In genomic region chr17:39623356-39623950, GRCh38 we compare ENCODE assay signal across 8 cellular contexts. TPM values are rescaled to one million over a fixed set of nuclear protein-coding genes. Genes with fewer than 3 reads are reported as not detected.
DNase-seq lines count a peak whose midpoint lies in the region; ATAC-seq and TF ChIP-seq lines count a peak whose summit lies in the region.

No MANE protein-coding gene starts in this region.

- TF ChIP-seq POLR2A in lower leg skin (IDR thresholded peaks at IDR 0.05) = no peak

- H3K27me3 Mint-ChIP-seq in CD4-positive, alpha-beta T cell = peaks cover 40% of the 10 kb centered on the region
- H3K27me3 Mint-ChIP-seq in activated CD4-positive, alpha-beta T cell treated with anti-CD3 and anti-CD28 coated beads, Interleukin-2, amount 10 ng/mL, durations not matched to agents 7 days and 5 days = peaks cover 49% of the 10 kb centered on the region

- no peak overlapping the region for H3K27ac ChIP-seq in CD4-positive, alpha-beta T cell (ENCODE audit: low read depth, low read length)
- H3K27ac ChIP-seq in HEK293 (ENCODE audit: extremely low read depth, low read depth, low read length) = no peak overlapping the region
- no peak overlapping the region for H3K27ac ChIP-seq in colonic mucosa

- H3K9ac ChIP-seq in colonic mucosa (ENCODE audit: low read depth in 2 of 2, low read length in 2 of 2) = peak overlapping the region in 1 of 2 donors; percentile 74

- 2 to 3% methylated on average over 12 to 15 of the region's 16 CpGs for WGBS in lower leg skin, 2 donors

- no peak overlapping the region for H3K27ac Mint-ChIP-seq in CD4-positive, alpha-beta T cell
- peak overlapping the region; percentile 33 for H3K27ac Mint-ChIP-seq in activated CD4-positive, alpha-beta T cell treated with anti-CD3 and anti-CD28 coated beads, Interleukin-2, amount 10 ng/mL, durations not matched to agents 7 days and 5 days

- POLR2A ChIA-PET in CD4-positive, alpha-beta T cell (lab: Charles Lee) = interaction anchor here (0.6 to 1.8 kb wide), 6 partner anchors 8 to 357 kb away, joined by 3 to 10 read pairs (median 4); partner anchors contain the start of genes IKZF3, PSMD3 and STARD3
- POLR2A ChIA-PET in HEK293 (lab: Yijun Ruan, JAX) = interaction anchor here (0.6 kb wide), 3 partner anchors 40 to 205 kb away, joined by 3 to 9 read pairs (median 5); no protein-coding TSS in a partner anchor
- POLR2A ChIA-PET in activated CD4-positive, alpha-beta T cell treated with anti-CD3 and anti-CD28 coated beads, Interleukin-2, amount 10 ng/mL, durations not matched to agents 7 days and 5 days (lab: Charles Lee) = no interaction called here

- H3K36me3 ChIP-seq in HEK293 (ENCODE audit: control insufficient read depth in 2 of 2, insufficient read depth in 1 of 2, low read length in 2 of 2) (no peaks in the 10 kb centered on the region), colonic mucosa (no peaks in the 10 kb centered on the region)

- peak; percentile 92 for TF ChIP-seq CTCF in CD4-positive, alpha-beta T cell (IDR thresholded peaks at IDR 0.05)
- TF ChIP-seq CTCF in HEK293 (tag by site-specific recombination; IDR thresholded peaks at IDR 0.05) (peak; percentile 73), colonic mucosa (IDR thresholded peaks at IDR 0.05) (peak; percentile 96), lower leg skin (IDR thresholded peaks at IDR 0.05) (peak in 2 of 3 donors; percentile 88 to 92)

- peak; percentile 73 to 91 (median 82) for DNase-seq in CD4-positive, alpha-beta T cell
- DNase-seq in NCI-H460 (ENCODE audit: extremely low read depth, low read depth) (peak; percentile 77), colonic mucosa (peak; percentile 96), lower leg skin (ENCODE audit: low spot score in 2 of 2) (peak; percentile 88 to 97)
- DNase-seq in activated CD4-positive, alpha-beta T cell treated with anti-CD3 and anti-CD28 coated beads, Interleukin-2, amount 10 ng/mL, durations not matched to agents 7 days and 5 days = peak; percentile 85
- peak; percentile 54 to 86 (median 70) for DNase-seq in stimulated activated CD4-positive, alpha-beta T cell treated with anti-CD3 and anti-CD28 coated beads, TNF-alpha, amount 100 ng/mL, for 1 hour (ENCODE audit: low read depth in 3 of 3, low spot score in 1 of 3)

- H3K4me3 ChIP-seq in HEK293 (ENCODE audit: low read depth, low read length) (no peak overlapping the region), colonic mucosa (no peak overlapping the region), lower leg skin (ENCODE audit: low read depth, poor library complexity, severe bottlenecking) (no peak overlapping the region)

- peaks cover 25% of the 10 kb centered on the region for H3K4me1 Mint-ChIP-seq in CD4-positive, alpha-beta T cell (ENCODE audit: low read depth)
- peaks cover 29% of the 10 kb centered on the region for H3K4me1 Mint-ChIP-seq in activated CD4-positive, alpha-beta T cell treated with anti-CD3 and anti-CD28 coated beads, Interleukin-2, amount 10 ng/mL, durations not matched to agents 7 days and 5 days

- H3K36me3 Mint-ChIP-seq in CD4-positive, alpha-beta T cell (ENCODE audit: low read depth) = no peaks in the 10 kb centered on the region
- no peaks in the 10 kb centered on the region for H3K36me3 Mint-ChIP-seq in activated CD4-positive, alpha-beta T cell treated with anti-CD3 and anti-CD28 coated beads, Interleukin-2, amount 10 ng/mL, durations not matched to agents 7 days and 5 days (ENCODE audit: low read depth)

- intact Hi-C loops in CD4-positive, alpha-beta T cell (cut with DNase I, micrococcal nuclease) = loop anchor here (1.0 to 10.0 kb wide), 8 partner anchors 13 to 354 kb away; partner anchors contain the start of genes IKZF3 (in 2 of the 2), MIEN1 (in 1 of the 2), PNMT (in 1 of the 2) and STARD3 (in 1 of the 2)
- intact Hi-C loops in colonic mucosa (cut with DNase I) = loop anchor here (2.0 to 5.0 kb wide), 3 partner anchors 45 to 129 kb away; partner anchors contain the start of gene PNMT
- intact Hi-C loops in lower leg skin (cut with DNase I; ENCODE audit: low total_unique reads) = loop anchor here (5.0 kb wide), 1 partner anchor 129 kb away; no protein-coding TSS in a partner anchor

- H3K4me1 ChIP-seq in HEK293 (ENCODE audit: control insufficient read depth, insufficient read depth, low read length) = peaks cover 4% of the 10 kb centered on the region; the same call in 1 of the 2 replicates
- peaks cover 8% of the 10 kb centered on the region for H3K4me1 ChIP-seq in colonic mucosa

- peak; percentile 63 for ATAC-seq in CD4-positive, alpha-beta T cell (ENCODE audit: poor library complexity)
- ATAC-seq in HG03045 (IDR thresholded peaks at IDR 0.05; ENCODE audit: unreplicated experiment) = no peak

- CTCF ChIA-PET in CD4-positive, alpha-beta T cell (lab: Charles Lee) = interaction anchor here (0.6 to 3.6 kb wide), 24 partner anchors 9 to 651 kb away, joined by 3 to 66 read pairs (median 4); partner anchors contain the start of genes CDK12, MIEN1, PNMT and STARD3
- CTCF ChIA-PET in HEK293 (lab: Yijun Ruan, JAX) = interaction anchor here (0.6 to 11.8 kb wide), 67 partner anchors 10 to 726 kb away, joined by 3 to 475 read pairs (median 5); partner anchors contain the start of genes ERBB2, MIEN1, NEUROD2 and PNMT
- CTCF ChIA-PET in activated CD4-positive, alpha-beta T cell treated with anti-CD3 and anti-CD28 coated beads, Interleukin-2, amount 10 ng/mL, durations not matched to agents 7 days and 5 days (lab: Charles Lee) = interaction anchor here (0.5 to 6.0 kb wide), 30 partner anchors 9 to 613 kb away, joined by 3 to 108 read pairs (median 4); partner anchors contain the start of genes MIEN1, PSMD3 and STARD3

- H3K9me3 Mint-ChIP-seq in CD4-positive, alpha-beta T cell = no peaks in the 10 kb centered on the region
- H3K9me3 Mint-ChIP-seq in activated CD4-positive, alpha-beta T cell treated with anti-CD3 and anti-CD28 coated beads, Interleukin-2, amount 10 ng/mL, durations not matched to agents 7 days and 5 days = no peaks in the 10 kb centered on the region

- H3K27me3 ChIP-seq in CD4-positive, alpha-beta T cell (ENCODE audit: control insufficient read depth, insufficient read depth, low read length) = peaks cover 30% of the 10 kb centered on the region
- peaks cover 11% of the 10 kb centered on the region for H3K27me3 ChIP-seq in colonic mucosa

- no peaks in the 10 kb centered on the region for H3K9me3 ChIP-seq in CD4-positive, alpha-beta T cell (ENCODE audit: control insufficient read depth, low read length)
- H3K9me3 ChIP-seq in HEK293 (ENCODE audit: control insufficient read depth, insufficient read depth, low read depth, low read length) (no peaks in the 10 kb centered on the region), colonic mucosa (no peaks in the 10 kb centered on the region)

- H3K4me3 Mint-ChIP-seq in CD4-positive, alpha-beta T cell = peak overlapping the region; percentile 68
- H3K4me3 Mint-ChIP-seq in activated CD4-positive, alpha-beta T cell treated with anti-CD3 and anti-CD28 coated beads, Interleukin-2, amount 10 ng/mL, durations not matched to agents 7 days and 5 days = no peak overlapping the region

RNA-seq across cellular contexts. Expression of gene PPP1R1B, which starts 3.3 kb away (rescaled TPM):
- total RNA-seq in CD4-positive, alpha-beta T cell = under 1 TPM in 1 of 2 experiments, not detected in 1; 0.25 TPM
- total RNA-seq in NCI-H460 (2014; rRNA removed; shearing (Covaris generic)) = 0.05 TPM in 1 of 2 replicates, not detected in the other
- not detected in 2 replicates for polyA plus RNA-seq in NCI-H460 (2014; cell fraction: nucleus; rRNA removed)
- not detected for total RNA-seq in activated CD4-positive, alpha-beta T cell treated with anti-CD3 and anti-CD28 coated beads, Interleukin-2, amount 10 ng/mL, durations not matched to agents 7 days and 5 days
- total RNA-seq in colonic mucosa (100 to 1,000 TPM; 331 to 350 TPM), lower leg skin (100 to 1,000 TPM in 1 of 4 donors, 10 to 100 TPM in 3; 18.5 to 102 (median 51.8) TPM)

RNA-seq across cellular contexts. Expression of gene STARD3, which starts 13.5 kb away (rescaled TPM):
- total RNA-seq in CD4-positive, alpha-beta T cell = 10 to 100 TPM; 96.5 to 99.9 TPM
- 33.2 and 41.1 TPM in 2 replicates for total RNA-seq in NCI-H460 (2014; rRNA removed; shearing (Covaris generic))
- polyA plus RNA-seq in NCI-H460 (2014; cell fraction: nucleus; rRNA removed) = 86.2 and 131 TPM in 2 replicates
- total RNA-seq in activated CD4-positive, alpha-beta T cell treated with anti-CD3 and anti-CD28 coated beads, Interleukin-2, amount 10 ng/mL, durations not matched to agents 7 days and 5 days = 10 to 100 TPM; 70.0 to 72.8 TPM
- total RNA-seq in colonic mucosa = 10 to 100 TPM; 30.0 to 41.3 TPM
- 10 to 100 TPM; 47.7 to 99.7 (median 65.7) TPM for total RNA-seq in lower leg skin

RNA-seq across cellular contexts. Expression of gene NEUROD2, which starts 15.7 kb away (rescaled TPM):
- not detected for total RNA-seq in CD4-positive, alpha-beta T cell
- total RNA-seq in NCI-H460 (2014; rRNA removed; shearing (Covaris generic)) = not detected in 2 replicates
- polyA plus RNA-seq in NCI-H460 (2014; cell fraction: nucleus; rRNA removed) = not detected in 2 replicates
- not detected for total RNA-seq in activated CD4-positive, alpha-beta T cell treated with anti-CD3 and anti-CD28 coated beads, Interleukin-2, amount 10 ng/mL, durations not matched to agents 7 days and 5 days
- total RNA-seq in colonic mucosa = not detected
- total RNA-seq in lower leg skin = under 1 TPM in 2 of 4 donors, not detected in 2; 0.17 to 0.25 TPM

RNA-seq across cellular contexts. Expression of gene TCAP, which starts 41.7 kb away (rescaled TPM):
- 1 to 10 TPM; 6.4 TPM for total RNA-seq in CD4-positive, alpha-beta T cell
- total RNA-seq in NCI-H460 (2014; rRNA removed; shearing (Covaris generic)) = 0.63 and 1.1 TPM in 2 replicates
- polyA plus RNA-seq in NCI-H460 (2014; cell fraction: nucleus; rRNA removed) = 2.1 and 8.7 TPM in 2 replicates
- total RNA-seq in activated CD4-positive, alpha-beta T cell treated with anti-CD3 and anti-CD28 coated beads, Interleukin-2, amount 10 ng/mL, durations not matched to agents 7 days and 5 days = 1 to 10 TPM; 2.0 to 2.1 TPM
- total RNA-seq in colonic mucosa (1 to 10 TPM in 1 of 2 donors, under 1 TPM in 1; 0.49 to 1.2 TPM), lower leg skin (1 to 10 TPM in 1 of 4 donors, under 1 TPM in 2, not detected in 1; 0.44 to 3.8 (median 0.62) TPM)

RNA-seq across cellular contexts. Expression of gene PNMT, which starts 44.8 kb away (rescaled TPM):
- under 1 TPM in 1 of 2 experiments, not detected in 1; 0.47 TPM for total RNA-seq in CD4-positive, alpha-beta T cell
- not detected in 2 replicates for total RNA-seq in NCI-H460 (2014; rRNA removed; shearing (Covaris generic))
- polyA plus RNA-seq in NCI-H460 (2014; cell fraction: nucleus; rRNA removed) = not detected in 2 replicates
- total RNA-seq in activated CD4-positive, alpha-beta T cell treated with anti-CD3 and anti-CD28 coated beads, Interleukin-2, amount 10 ng/mL, durations not matched to agents 7 days and 5 days = under 1 TPM in 1 of 2 experiments, not detected in 1; 0.19 TPM
- under 1 TPM in 1 of 2 donors, not detected in 1; 0.47 TPM for total RNA-seq in colonic mucosa
- total RNA-seq in lower leg skin = 1 to 10 TPM; 1.6 to 3.8 (median 1.9) TPM

Comparison
In these comparisons a context has a peak if more than half of its experiments do, and no peak if none do; other contexts are left out.
1. RNA of gene PPP1R1B, which starts 3.3 kb away (total RNA-seq): 331 to 350 TPM in colonic mucosa and 18.5 to 102 TPM in lower leg skin; 0.25 TPM in CD4-positive, alpha-beta T cell, not detected in activated CD4-positive, alpha-beta T cell treated with anti-CD3 and anti-CD28 coated beads, Interleukin-2, amount 10 ng/mL, durations not matched to agents 7 days and 5 days and 0.05 TPM in NCI-H460; every median in the first group is over 10 times any median in the second.
2. Peak in every context shown above with its lines, with median percentiles within 50 percentile points of each other: DNase-seq and CTCF ChIP-seq.